17 cellular contexts compared by ENCODE assay signal in genomic region chr5:44747396-44747795, GRCh38.
DNase-seq lines count a peak whose midpoint lies in the region; ATAC-seq, FAIRE-seq and TF ChIP-seq lines count a peak whose summit lies in the region.
"Had no signal": no experiment of that assay in that cellular context is flagged by ENCODE, and none has a peak within 500 bp of the region (broad histone marks: within the 10 kb centered on the region; RNA-seq: fewer than 3 reads in every experiment).

No MANE protein-coding gene starts in this region.

- ATAC-seq in GM18861 (IDR thresholded peaks at IDR 0.05; ENCODE audit: unreplicated experiment) (peak; percentile 59), HG03354 (IDR thresholded peaks at IDR 0.05; ENCODE audit: poor library complexity, severe bottlenecking, unreplicated experiment) (peak; percentile 62), HG03097 (IDR thresholded peaks at IDR 0.05; ENCODE audit: low FRiP score, unreplicated experiment) (no peak), GM19463 (IDR thresholded peaks at IDR 0.05; ENCODE audit: unreplicated experiment) (no peak)
- ATAC-seq: HCT116 had no signal

- peak; percentile 52 for FAIRE-seq in H54 (lab: Jason Lieb, UNC)
- FAIRE-seq: GM19239, H1 had no signal

- no peak for TF ChIP-seq POLR2A in H54 (IDR thresholded peaks at IDR 0.05; ENCODE audit: low read depth, low read length)

- DNase-seq in H54 (ENCODE audit: insufficient read length, low spot score): no peak
- DNase-seq in ecto neural progenitor cell (ENCODE audit: low spot score): no peak
- DNase-seq: C1 segment of cervical spinal cord; Calu3; CD4-positive, alpha-beta memory T cell; COR-L47; DMS53; DMS79 treated with DMSO at 0.1 percent for 48 hours; GF-D8; H9 had no signal

Comparison
In these comparisons a context has a peak if more than half of its experiments do, and no peak if none do; other contexts are left out.
1. ATAC-seq: peak in GM18861 (single experiment) and HG03354 (single experiment); none in HG03097 (single experiment) and GM19463 (single experiment).